Comparison of ENCODE assay signal across 1 cellular context in genomic region chr3:134339331-134339730, GRCh38.
TF ChIP-seq lines count a peak whose summit lies in the region.

No MANE protein-coding gene starts in this region.

TF ChIP-seq in WTC11, 78 proteins besides CTCF, POLR2A, EP300 and RAD21:
- no peak for TF ChIP-seq AR (CRISPR knock-in tag; IDR thresholded peaks at IDR 0.05)
- no peak for TF ChIP-seq HMGA2 (CRISPR knock-in tag; IDR thresholded peaks at IDR 0.05)
